1 cellular context compared by ENCODE assay signal in the genomic region with DNA sequence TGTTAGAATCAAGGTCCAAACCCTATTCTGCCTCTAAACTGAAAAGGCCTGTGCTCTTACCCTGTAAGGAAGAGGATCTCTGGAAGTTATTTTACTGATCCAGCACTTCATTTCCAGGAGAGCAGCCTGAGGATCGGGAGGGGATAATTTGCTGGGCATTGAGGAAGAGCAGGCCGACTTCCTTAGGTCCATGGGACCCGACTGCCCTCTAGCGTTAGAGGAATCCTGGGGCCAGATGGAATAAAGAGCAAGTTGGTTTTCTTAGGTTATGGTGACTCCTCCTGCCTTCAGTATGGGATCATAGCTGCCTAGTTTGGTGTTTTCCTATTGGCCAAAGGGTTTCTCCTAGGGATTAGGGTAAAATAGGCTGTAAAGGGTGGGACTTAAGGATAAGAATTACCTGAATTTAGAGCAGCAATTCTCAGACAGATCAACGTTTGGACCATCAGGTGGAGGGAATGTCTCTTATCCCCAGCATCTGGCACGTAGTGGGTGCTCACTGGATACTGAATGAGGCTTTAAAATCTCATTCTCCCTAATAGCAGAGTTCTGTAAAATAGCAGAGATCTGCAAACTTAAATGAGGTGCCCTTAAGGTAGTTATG.
TF ChIP-seq lines count a peak whose summit lies in the region.

No MANE protein-coding gene starts in this region.

TF ChIP-seq in HepG2, 621 proteins besides CTCF, POLR2A, EP300 and RAD21 (continued from another document):
- TF ChIP-seq, protein P1, sequence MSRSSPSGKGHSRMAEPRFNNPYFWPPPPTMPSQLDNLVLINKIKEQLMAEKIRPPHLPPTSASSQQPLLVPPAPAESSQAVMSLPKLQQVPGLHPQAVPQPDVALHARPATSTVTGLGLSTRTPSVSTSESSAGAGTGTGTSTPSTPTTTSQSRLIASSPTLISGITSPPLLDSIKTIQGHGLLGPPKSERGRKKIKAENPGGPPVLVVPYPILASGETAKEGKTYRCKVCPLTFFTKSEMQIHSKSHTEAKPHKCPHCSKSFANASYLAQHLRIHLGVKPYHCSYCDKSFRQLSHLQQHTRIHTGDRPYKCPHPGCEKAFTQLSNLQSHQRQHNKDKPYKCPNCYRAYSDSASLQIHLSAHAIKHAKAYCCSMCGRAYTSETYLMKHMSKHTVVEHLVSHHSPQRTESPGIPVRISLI (CRISPR knock-in tag; IDR thresholded peaks at IDR 0.05; ENCODE audit: borderline replicate concordance): peak; percentile 38; the same call in 1 of the 2 replicates
- TF ChIP-seq, protein P2, sequence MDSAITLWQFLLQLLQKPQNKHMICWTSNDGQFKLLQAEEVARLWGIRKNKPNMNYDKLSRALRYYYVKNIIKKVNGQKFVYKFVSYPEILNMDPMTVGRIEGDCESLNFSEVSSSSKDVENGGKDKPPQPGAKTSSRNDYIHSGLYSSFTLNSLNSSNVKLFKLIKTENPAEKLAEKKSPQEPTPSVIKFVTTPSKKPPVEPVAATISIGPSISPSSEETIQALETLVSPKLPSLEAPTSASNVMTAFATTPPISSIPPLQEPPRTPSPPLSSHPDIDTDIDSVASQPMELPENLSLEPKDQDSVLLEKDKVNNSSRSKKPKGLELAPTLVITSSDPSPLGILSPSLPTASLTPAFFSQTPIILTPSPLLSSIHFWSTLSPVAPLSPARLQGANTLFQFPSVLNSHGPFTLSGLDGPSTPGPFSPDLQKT (CRISPR knock-in tag; IDR thresholded peaks at IDR 0.05; ENCODE audit: borderline replicate concordance): no peak
- TF ChIP-seq, protein P3, sequence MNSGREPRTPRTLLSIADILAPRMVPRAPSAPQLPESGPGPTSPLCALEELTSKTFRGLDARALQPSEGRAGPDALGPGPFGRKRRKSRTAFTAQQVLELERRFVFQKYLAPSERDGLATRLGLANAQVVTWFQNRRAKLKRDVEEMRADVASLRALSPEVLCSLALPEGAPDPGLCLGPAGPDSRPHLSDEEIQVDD (CRISPR knock-in tag; IDR thresholded peaks at IDR 0.05; ENCODE audit: borderline replicate concordance): no peak
- peak; percentile 42; the same call in 1 of the 2 replicates for TF ChIP-seq SAP130 (CRISPR knock-in tag; IDR thresholded peaks at IDR 0.05; ENCODE audit: low read depth)
- 0 out of 2 replicates have a peak, but pooled peaks have one; percentile 28 for TF ChIP-seq ZBTB7B (CRISPR knock-in tag; IDR thresholded peaks at IDR 0.05)
- TF ChIP-seq ZNF501 (CRISPR knock-in tag; IDR thresholded peaks at IDR 0.05): 0 out of 2 replicates have a peak, but pooled peaks have one; percentile 46
- TF ChIP-seq IKZF4 (CRISPR knock-in tag; IDR thresholded peaks at IDR 0.05; ENCODE audit: borderline replicate concordance, low read depth, not compliant biosample characterization): no peak
